Comparison of ENCODE assay signal across 1 cellular context in the genomic region with DNA sequence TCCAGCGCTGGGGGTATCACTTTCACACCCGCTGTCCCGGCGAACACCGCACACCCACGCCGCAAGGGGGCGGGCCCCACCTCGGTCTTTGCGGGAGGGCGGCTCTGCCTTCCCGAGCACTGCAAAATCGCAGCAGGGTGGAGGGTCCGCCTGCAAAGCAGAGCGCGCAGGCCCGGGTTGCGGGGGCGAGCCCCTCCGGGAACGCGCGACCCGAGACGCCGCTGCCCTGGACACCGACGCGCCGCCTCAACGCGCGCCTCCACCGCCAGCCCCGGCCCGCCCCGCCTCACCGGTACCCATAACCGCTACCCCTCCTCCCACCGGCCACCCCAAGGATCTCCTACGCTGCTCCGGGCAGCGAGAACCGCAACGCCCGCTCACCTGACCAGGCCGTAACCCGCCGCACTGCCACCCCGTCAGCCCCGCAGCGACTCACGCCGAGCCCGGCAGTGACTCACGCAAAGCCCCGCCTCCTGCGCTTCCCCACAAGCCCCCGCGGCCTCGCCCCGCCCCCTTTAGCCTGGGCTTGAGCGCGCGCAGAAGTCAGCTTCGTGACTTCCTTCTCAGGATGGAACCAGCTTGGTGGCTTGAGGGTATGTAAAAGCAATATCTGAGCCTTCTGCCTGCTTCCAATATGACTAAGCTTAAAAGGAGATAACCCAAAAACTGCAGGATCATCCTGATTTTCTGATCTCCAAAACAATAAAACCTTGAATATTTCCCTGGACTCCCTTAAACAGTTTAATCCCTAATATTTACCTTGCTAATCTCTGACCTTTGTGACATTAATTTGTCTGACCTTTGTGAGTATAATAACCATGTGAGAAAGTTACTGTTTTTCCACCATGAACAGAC.
TF ChIP-seq lines count a peak whose summit lies in the region.

Gene RPAP3 (minus strand): TSS at position 460 of the 855 bp plus-strand sequence. CDS start 3,190 bp downstream, outside the sequence.

TF ChIP-seq in K562, 482 proteins besides CTCF, POLR2A, EP300 and RAD21 (continued from another document and continues in another):
- TF ChIP-seq PHF21A (IDR thresholded peaks at IDR 0.05; ENCODE audit: borderline replicate concordance, low read depth) = no peak
- no peak for TF ChIP-seq ETV1 (tag; conservative IDR thresholded peaks at IDR 0.05; ENCODE audit: low read depth)
- TF ChIP-seq TEAD1 (CRISPR knock-in tag; IDR thresholded peaks at IDR 0.05) = peak in 1 of 2 experiments; percentile 55; a peak in 1 of 4 replicates
- peak; percentile 31; the same call in 1 of the 2 replicates for TF ChIP-seq SOX6 (IDR thresholded peaks at IDR 0.05)
- TF ChIP-seq ZNF24 (IDR thresholded peaks at IDR 0.05) = 0 out of 2 replicates have a peak, but pooled peaks have one; percentile 38
- TF ChIP-seq CHD1 (IDR thresholded peaks at IDR 0.05; ENCODE audit: low read length) = peak; percentile 73
- TF ChIP-seq NKRF (IDR thresholded peaks at IDR 0.05; ENCODE audit: borderline replicate concordance) = 0 out of 2 replicates have a peak, but pooled peaks have one; percentile 4
- peak; percentile 20 for TF ChIP-seq NEUROD1 (IDR thresholded peaks at IDR 0.05; ENCODE audit: borderline replicate concordance, low read depth, low read length, partially characterized antibody)
- TF ChIP-seq ZNF263 (CRISPR knock-in tag; IDR thresholded peaks at IDR 0.05; ENCODE audit: borderline replicate concordance) = peak; percentile 70; the same call in 1 of the 2 replicates
- peak; percentile 92 for TF ChIP-seq MTA3 (IDR thresholded peaks at IDR 0.05; ENCODE audit: borderline replicate concordance)
- TF ChIP-seq ZBED1 (IDR thresholded peaks at IDR 0.05) = peak; percentile 38; the same call in 1 of the 2 replicates
- TF ChIP-seq, protein P1, sequence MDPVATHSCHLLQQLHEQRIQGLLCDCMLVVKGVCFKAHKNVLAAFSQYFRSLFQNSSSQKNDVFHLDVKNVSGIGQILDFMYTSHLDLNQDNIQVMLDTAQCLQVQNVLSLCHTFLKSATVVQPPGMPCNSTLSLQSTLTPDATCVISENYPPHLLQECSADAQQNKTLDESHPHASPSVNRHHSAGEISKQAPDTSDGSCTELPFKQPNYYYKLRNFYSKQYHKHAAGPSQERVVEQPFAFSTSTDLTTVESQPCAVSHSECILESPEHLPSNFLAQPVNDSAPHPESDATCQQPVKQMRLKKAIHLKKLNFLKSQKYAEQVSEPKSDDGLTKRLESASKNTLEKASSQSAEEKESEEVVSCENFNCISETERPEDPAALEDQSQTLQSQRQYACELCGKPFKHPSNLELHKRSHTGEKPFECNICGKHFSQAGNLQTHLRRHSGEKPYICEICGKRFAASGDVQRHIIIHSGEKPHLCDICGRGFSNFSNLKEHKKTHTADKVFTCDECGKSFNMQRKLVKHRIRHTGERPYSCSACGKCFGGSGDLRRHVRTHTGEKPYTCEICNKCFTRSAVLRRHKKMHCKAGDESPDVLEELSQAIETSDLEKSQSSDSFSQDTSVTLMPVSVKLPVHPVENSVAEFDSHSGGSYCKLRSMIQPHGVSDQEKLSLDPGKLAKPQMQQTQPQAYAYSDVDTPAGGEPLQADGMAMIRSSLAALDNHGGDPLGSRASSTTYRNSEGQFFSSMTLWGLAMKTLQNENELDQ (CRISPR knock-in tag; IDR thresholded peaks at IDR 0.05; ENCODE audit: borderline replicate concordance) = no peak
- no peak for TF ChIP-seq MTF1 (CRISPR knock-in tag; IDR thresholded peaks at IDR 0.05; ENCODE audit: borderline replicate concordance)
- TF ChIP-seq ELF4 (CRISPR knock-in tag; IDR thresholded peaks at IDR 0.05) = 0 out of 2 replicates have a peak, but pooled peaks have one; percentile 26
- TF ChIP-seq, protein P2, sequence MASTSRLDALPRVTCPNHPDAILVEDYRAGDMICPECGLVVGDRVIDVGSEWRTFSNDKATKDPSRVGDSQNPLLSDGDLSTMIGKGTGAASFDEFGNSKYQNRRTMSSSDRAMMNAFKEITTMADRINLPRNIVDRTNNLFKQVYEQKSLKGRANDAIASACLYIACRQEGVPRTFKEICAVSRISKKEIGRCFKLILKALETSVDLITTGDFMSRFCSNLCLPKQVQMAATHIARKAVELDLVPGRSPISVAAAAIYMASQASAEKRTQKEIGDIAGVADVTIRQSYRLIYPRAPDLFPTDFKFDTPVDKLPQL (IDR thresholded peaks at IDR 0.05; ENCODE audit: extremely low read depth, insufficient read length) = no peak
- 0 out of 2 replicates have a peak, but pooled peaks have one; percentile 19 for TF ChIP-seq MXI1 (IDR thresholded peaks at IDR 0.05; ENCODE audit: low read depth, low read length)
- peak; percentile 71 for TF ChIP-seq SPI1 (IDR thresholded peaks at IDR 0.05; ENCODE audit: borderline replicate concordance, low read depth, low read length)
- no peak for TF ChIP-seq ESRRB (CRISPR knock-in tag; IDR thresholded peaks at IDR 0.05; ENCODE audit: borderline replicate concordance)
- TF ChIP-seq MED1 (CRISPR knock-in tag; IDR thresholded peaks at IDR 0.05; ENCODE audit: borderline replicate concordance) = no peak
- TF ChIP-seq SMARCE1 (IDR thresholded peaks at IDR 0.05) = peak; percentile 59; the same call in 1 of the 2 replicates
- TF ChIP-seq ELK3 (CRISPR knock-in tag; IDR thresholded peaks at IDR 0.05) = no peak
- peak; percentile 85 for TF ChIP-seq BACH1 (tag; IDR thresholded peaks at IDR 0.05)
- no peak for TF ChIP-seq NR4A1 (CRISPR knock-in tag; IDR thresholded peaks at IDR 0.05)
- TF ChIP-seq NR4A1 (tag; IDR thresholded peaks at IDR 0.05) = no peak
- 0 out of 2 replicates have a peak, but pooled peaks have one; percentile 21 for TF ChIP-seq DNMT1 (IDR thresholded peaks at IDR 0.05)
- TF ChIP-seq HDAC1 (IDR thresholded peaks at IDR 0.05) = peak in 1 of 2 experiments; percentile 77; a peak in 2 of 4 replicates
- TF ChIP-seq THRAP3 (IDR thresholded peaks at IDR 0.05; ENCODE audit: borderline replicate concordance) = no peak
- TF ChIP-seq HDAC8 (tag; IDR thresholded peaks at IDR 0.05) = no peak
- TF ChIP-seq FOXP1 (CRISPR knock-in tag; IDR thresholded peaks at IDR 0.05) = peak; percentile 80; the same call in 1 of the 2 replicates
- TF ChIP-seq, protein P3, sequence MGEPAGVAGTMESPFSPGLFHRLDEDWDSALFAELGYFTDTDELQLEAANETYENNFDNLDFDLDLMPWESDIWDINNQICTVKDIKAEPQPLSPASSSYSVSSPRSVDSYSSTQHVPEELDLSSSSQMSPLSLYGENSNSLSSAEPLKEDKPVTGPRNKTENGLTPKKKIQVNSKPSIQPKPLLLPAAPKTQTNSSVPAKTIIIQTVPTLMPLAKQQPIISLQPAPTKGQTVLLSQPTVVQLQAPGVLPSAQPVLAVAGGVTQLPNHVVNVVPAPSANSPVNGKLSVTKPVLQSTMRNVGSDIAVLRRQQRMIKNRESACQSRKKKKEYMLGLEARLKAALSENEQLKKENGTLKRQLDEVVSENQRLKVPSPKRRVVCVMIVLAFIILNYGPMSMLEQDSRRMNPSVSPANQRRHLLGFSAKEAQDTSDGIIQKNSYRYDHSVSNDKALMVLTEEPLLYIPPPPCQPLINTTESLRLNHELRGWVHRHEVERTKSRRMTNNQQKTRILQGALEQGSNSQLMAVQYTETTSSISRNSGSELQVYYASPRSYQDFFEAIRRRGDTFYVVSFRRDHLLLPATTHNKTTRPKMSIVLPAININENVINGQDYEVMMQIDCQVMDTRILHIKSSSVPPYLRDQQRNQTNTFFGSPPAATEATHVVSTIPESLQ (CRISPR knock-in tag; IDR thresholded peaks at IDR 0.05) = no peak
- TF ChIP-seq, protein P4, sequence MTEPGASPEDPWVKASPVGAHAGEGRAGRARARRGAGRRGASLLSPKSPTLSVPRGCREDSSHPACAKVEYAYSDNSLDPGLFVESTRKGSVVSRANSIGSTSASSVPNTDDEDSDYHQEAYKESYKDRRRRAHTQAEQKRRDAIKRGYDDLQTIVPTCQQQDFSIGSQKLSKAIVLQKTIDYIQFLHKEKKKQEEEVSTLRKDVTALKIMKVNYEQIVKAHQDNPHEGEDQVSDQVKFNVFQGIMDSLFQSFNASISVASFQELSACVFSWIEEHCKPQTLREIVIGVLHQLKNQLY (CRISPR knock-in tag; conservative IDR thresholded peaks at IDR 0.05) = no peak
- TF ChIP-seq PHF8 (IDR thresholded peaks at IDR 0.05; ENCODE audit: borderline replicate concordance, low read length) = peak; percentile 97
- TF ChIP-seq BHLHE40 (IDR thresholded peaks at IDR 0.05; ENCODE audit: low read length) = peak; percentile 86
- TF ChIP-seq, protein P5, sequence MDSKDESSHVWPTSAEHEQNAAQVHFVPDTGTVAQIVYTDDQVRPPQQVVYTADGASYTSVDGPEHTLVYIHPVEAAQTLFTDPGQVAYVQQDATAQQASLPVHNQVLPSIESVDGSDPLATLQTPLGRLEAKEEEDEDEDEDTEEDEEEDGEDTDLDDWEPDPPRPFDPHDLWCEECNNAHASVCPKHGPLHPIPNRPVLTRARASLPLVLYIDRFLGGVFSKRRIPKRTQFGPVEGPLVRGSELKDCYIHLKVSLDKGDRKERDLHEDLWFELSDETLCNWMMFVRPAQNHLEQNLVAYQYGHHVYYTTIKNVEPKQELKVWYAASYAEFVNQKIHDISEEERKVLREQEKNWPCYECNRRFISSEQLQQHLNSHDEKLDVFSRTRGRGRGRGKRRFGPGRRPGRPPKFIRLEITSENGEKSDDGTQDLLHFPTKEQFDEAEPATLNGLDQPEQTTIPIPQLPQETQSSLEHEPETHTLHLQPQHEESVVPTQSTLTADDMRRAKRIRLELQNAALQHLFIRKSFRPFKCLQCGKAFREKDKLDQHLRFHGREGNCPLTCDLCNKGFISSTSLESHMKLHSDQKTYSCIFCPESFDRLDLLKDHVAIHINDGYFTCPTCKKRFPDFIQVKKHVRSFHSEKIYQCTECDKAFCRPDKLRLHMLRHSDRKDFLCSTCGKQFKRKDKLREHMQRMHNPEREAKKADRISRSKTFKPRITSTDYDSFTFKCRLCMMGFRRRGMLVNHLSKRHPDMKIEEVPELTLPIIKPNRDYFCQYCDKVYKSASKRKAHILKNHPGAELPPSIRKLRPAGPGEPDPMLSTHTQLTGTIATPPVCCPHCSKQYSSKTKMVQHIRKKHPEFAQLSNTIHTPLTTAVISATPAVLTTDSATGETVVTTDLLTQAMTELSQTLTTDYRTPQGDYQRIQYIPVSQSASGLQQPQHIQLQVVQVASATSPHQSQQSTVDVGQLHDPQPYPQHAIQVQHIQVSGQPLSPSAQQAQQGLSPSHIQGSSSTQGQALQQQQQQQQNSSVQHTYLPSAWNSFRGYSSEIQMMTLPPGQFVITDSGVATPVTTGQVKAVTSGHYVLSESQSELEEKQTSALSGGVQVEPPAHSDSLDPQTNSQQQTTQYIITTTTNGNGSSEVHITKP (IDR thresholded peaks at IDR 0.05; ENCODE audit: partially characterized antibody) = peak; percentile 58
- TF ChIP-seq RBM14 (IDR thresholded peaks at IDR 0.05; ENCODE audit: borderline replicate concordance, insufficient read depth, low read depth, low read length) = no peak; the same call in 1 of the 2 replicates
- peak; percentile 57; the same call in 1 of the 2 replicates for TF ChIP-seq ZSCAN29 (IDR thresholded peaks at IDR 0.05)
- no peak for TF ChIP-seq SREBF2 (CRISPR knock-in tag; IDR thresholded peaks at IDR 0.05)
- peak; percentile 49; the same call in 1 of the 2 replicates for TF ChIP-seq MAX (CRISPR knock-in tag; IDR thresholded peaks at IDR 0.05)
- TF ChIP-seq L3MBTL2 (IDR thresholded peaks at IDR 0.05) = peak; percentile 20; the same call in 1 of the 2 replicates
- TF ChIP-seq ZNF12 (CRISPR knock-in tag; IDR thresholded peaks at IDR 0.05) = no peak
- TF ChIP-seq, protein P6, sequence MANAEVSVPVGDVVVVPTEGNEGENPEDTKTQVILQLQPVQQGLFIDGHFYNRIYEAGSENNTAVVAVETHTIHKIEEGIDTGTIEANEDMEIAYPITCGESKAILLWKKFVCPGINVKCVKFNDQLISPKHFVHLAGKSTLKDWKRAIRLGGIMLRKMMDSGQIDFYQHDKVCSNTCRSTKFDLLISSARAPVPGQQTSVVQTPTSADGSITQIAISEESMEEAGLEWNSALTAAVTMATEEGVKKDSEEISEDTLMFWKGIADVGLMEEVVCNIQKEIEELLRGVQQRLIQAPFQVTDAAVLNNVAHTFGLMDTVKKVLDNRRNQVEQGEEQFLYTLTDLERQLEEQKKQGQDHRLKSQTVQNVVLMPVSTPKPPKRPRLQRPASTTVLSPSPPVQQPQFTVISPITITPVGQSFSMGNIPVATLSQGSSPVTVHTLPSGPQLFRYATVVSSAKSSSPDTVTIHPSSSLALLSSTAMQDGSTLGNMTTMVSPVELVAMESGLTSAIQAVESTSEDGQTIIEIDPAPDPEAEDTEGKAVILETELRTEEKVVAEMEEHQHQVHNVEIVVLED (CRISPR knock-in tag; IDR thresholded peaks at IDR 0.05) = peak; percentile 67
- TF ChIP-seq, protein P7, sequence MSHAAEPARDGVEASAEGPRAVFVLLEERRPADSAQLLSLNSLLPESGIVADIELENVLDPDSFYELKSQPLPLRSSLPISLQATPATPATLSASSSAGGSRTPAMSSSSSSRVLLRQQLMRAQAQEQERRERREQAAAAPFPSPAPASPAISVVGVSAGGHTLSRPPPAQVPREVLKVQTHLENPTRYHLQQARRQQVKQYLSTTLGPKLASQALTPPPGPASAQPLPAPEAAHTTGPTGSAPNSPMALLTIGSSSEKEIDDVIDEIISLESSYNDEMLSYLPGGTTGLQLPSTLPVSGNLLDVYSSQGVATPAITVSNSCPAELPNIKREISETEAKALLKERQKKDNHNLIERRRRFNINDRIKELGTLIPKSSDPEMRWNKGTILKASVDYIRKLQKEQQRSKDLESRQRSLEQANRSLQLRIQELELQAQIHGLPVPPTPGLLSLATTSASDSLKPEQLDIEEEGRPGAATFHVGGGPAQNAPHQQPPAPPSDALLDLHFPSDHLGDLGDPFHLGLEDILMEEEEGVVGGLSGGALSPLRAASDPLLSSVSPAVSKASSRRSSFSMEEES (CRISPR knock-in tag; IDR thresholded peaks at IDR 0.05) = no peak
- TF ChIP-seq ZC3H4 (CRISPR knock-in tag; IDR thresholded peaks at IDR 0.05; ENCODE audit: borderline replicate concordance) = no peak
- TF ChIP-seq CBFA2T3 (IDR thresholded peaks at IDR 0.05) = peak; percentile 57
